ENCODE assay signal across 1 cellular context in genomic region chr1:235128453-235129328, GRCh38.
TF ChIP-seq lines count a peak whose summit lies in the region.

TSS of gene TOMM20 (minus strand) at chr1:235128837. CDS start at chr1:235128715, 122 bp downstream.

TF ChIP-seq in K562, 482 proteins besides CTCF, POLR2A, EP300 and RAD21 (continued from another document and continues in another):
- TF ChIP-seq ZNF512 (tag; IDR thresholded peaks at IDR 0.05) (no peak), MTA1 (IDR thresholded peaks at IDR 0.05; ENCODE audit: borderline replicate concordance) (no peak), RNF2 (IDR thresholded peaks at IDR 0.05) (peak; percentile 87), OTX1 (CRISPR knock-in tag; IDR thresholded peaks at IDR 0.05) (peak; percentile 19; the same call in 1 of the 2 replicates), HES1 (IDR thresholded peaks at IDR 0.05; ENCODE audit: low read depth) (no peak), CEBPZ (IDR thresholded peaks at IDR 0.05; ENCODE audit: borderline replicate concordance, low read depth, low read length) (no peak), ATF2 (CRISPR knock-in tag; IDR thresholded peaks at IDR 0.05) (peak; percentile 32; the same call in 1 of the 2 replicates), EGR1 (conservative IDR thresholded peaks at IDR 0.05) (peak; percentile 90), E2F5 (CRISPR knock-in tag; IDR thresholded peaks at IDR 0.05) (peak; percentile 49; the same call in 1 of the 2 replicates), MAFK (IDR thresholded peaks at IDR 0.05; ENCODE audit: low read length) (peak; percentile 55), DPF2 (IDR thresholded peaks at IDR 0.05) (peak; percentile 68), ZNF146 (CRISPR knock-in tag; IDR thresholded peaks at IDR 0.05; ENCODE audit: unreplicated experiment) (peak; percentile 21), ILK (tag; IDR thresholded peaks at IDR 0.05; ENCODE audit: borderline replicate concordance, low read depth) (0 out of 2 replicates have a peak, but pooled peaks have one; percentile 10), MYC (IDR thresholded peaks at IDR 0.05; ENCODE audit: low read depth, low read length) (peak; percentile 94), MYC (CRISPR knock-in tag; IDR thresholded peaks at IDR 0.05; ENCODE audit: borderline replicate concordance, low read depth) (peak; percentile 97), GTF2B (IDR thresholded peaks at IDR 0.05; ENCODE audit: extremely low read depth, insufficient read length) (peak; percentile 29), ZNF707 (CRISPR knock-in tag; conservative IDR thresholded peaks at IDR 0.05) (no peak), ZBTB9 (CRISPR knock-in tag; IDR thresholded peaks at IDR 0.05) (peak; percentile 70; the same call in 1 of the 2 replicates), ETV6 (IDR thresholded peaks at IDR 0.05; ENCODE audit: borderline replicate concordance in 1 of 2, low read depth in 2 of 2, low read length in 1 of 2) (no peak), ETV6 (CRISPR knock-in tag; IDR thresholded peaks at IDR 0.05; ENCODE audit: borderline replicate concordance) (peak; percentile 82; the same call in 1 of the 2 replicates), MITF (IDR thresholded peaks at IDR 0.05) (peak; percentile 96), ELK1 (CRISPR knock-in tag; IDR thresholded peaks at IDR 0.05) (no peak), CLOCK (CRISPR knock-in tag; IDR thresholded peaks at IDR 0.05; ENCODE audit: borderline replicate concordance) (0 out of 2 replicates have a peak, but pooled peaks have one; percentile 17), DMBX1 (CRISPR knock-in tag; IDR thresholded peaks at IDR 0.05; ENCODE audit: borderline replicate concordance) (peak; percentile 80), FOS (IDR thresholded peaks at IDR 0.05; ENCODE audit: extremely low read depth, insufficient read length) (no peak), CBFA2T2 (conservative IDR thresholded peaks at IDR 0.05) (peak; percentile 73), HMGN3 (IDR thresholded peaks at IDR 0.05; ENCODE audit: borderline replicate concordance, extremely low read depth, insufficient read length, low read depth, low read length) (peak; percentile 66), SP2 (IDR thresholded peaks at IDR 0.05; ENCODE audit: extremely low read depth, low read depth, low read length, poor library complexity, severe bottlenecking) (no peak), POLR2AphosphoS5 (IDR thresholded peaks at IDR 0.05; ENCODE audit: control insufficient read depth, insufficient read depth, low read depth, low read length) (peak; percentile 96), ZBTB49 (CRISPR knock-in tag; IDR thresholded peaks at IDR 0.05; ENCODE audit: borderline replicate concordance) (peak; percentile 63), HINFP (tag; conservative IDR thresholded peaks at IDR 0.05; ENCODE audit: low read depth) (0 out of 2 replicates have a peak, but pooled peaks have one; percentile 64), ZNF766 (CRISPR knock-in tag; conservative IDR thresholded peaks at IDR 0.05) (peak; percentile 49; the same call in 1 of the 2 replicates), PCBP2 (IDR thresholded peaks at IDR 0.05; ENCODE audit: low read depth, low read length, poor library complexity, severe bottlenecking) (no peak), HDAC6 (IDR thresholded peaks at IDR 0.05; ENCODE audit: low read depth, low read length) (no peak), CCNT2 (IDR thresholded peaks at IDR 0.05; ENCODE audit: borderline replicate concordance, extremely low read depth, insufficient read length, low read depth, low read length) (peak; percentile 84), L3MBTL2 (IDR thresholded peaks at IDR 0.05) (peak; percentile 98), CXXC5 (CRISPR knock-in tag; IDR thresholded peaks at IDR 0.05) (peak; percentile 99), TFAM (CRISPR knock-in tag; conservative IDR thresholded peaks at IDR 0.05) (no peak), NFE2 (IDR thresholded peaks at IDR 0.05; ENCODE audit: low read depth) (no peak; the same call in 1 of the 2 replicates)
